8 cellular contexts compared by ENCODE assay signal in the genomic region with DNA sequence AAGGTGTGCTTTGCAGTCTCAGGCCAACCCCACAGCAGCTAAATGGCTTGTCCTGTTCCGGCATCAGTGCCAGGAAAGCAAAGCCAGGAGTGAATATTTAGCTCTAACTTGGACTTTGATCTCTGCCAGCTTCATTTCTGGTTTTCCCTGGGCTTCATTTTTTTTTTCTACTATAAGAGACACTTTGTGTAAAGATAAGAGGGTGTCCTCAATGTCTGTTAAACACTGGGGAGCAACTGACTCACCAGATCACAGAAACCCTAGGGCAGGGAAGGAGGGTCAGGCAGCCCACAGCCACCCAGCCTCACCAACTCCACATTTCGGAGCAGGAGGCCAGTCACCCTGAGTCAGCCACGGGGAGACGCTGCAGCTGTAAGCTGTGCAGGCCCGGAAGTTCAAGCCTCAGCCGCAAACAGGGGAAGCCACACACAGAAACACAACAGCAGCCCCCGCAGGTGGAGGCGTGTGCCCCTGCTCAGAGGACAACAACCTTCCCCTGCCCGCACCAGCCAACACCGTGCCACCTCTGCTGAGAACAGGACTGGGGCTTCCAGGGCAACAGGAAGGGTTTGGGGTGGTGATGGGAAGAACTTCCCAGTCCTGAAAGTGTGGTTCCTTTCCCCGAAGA. TPM values are rescaled to one million over a fixed set of nuclear protein-coding genes. Genes with fewer than 3 reads are reported as not detected.
A peak's percentile ranks its signal among the peaks of the same experiment; 100 is the strongest.
DNase-seq lines count a peak whose midpoint lies in the region; ATAC-seq and TF ChIP-seq lines count a peak whose summit lies in the region.

No MANE protein-coding gene starts in this region.

- DNase-seq in DMS153 (lab: John Stamatoyannopoulos, UW) (peak; percentile 55), Karpas-422 (peak; percentile 83), dorsolateral prefrontal cortex (peak in 3 of 10 donors; percentile 23 to 56 (median 23)), medulla oblongata (ENCODE audit: extremely low spot score) (peak; percentile 50), NCI-H345 (lab: John Stamatoyannopoulos, UW) (no peak)
- peak; percentile 91 for DNase-seq in activated CD4-positive, alpha-beta T cell treated with anti-CD3 and anti-CD28 coated beads for 48 hours
- DNase-seq in stimulated activated CD8-positive, alpha-beta memory T cell treated with anti-CD3 and anti-CD28 coated beads, Interleukin-15, amount 100 ng/mL, for 4 hours (ENCODE audit: low read depth in 2 of 2): peak; percentile 83 to 88

- H3K27me3 ChIP-seq in Karpas-422 (ENCODE audit: low read length) (no peaks in the 10 kb centered on the region), dorsolateral prefrontal cortex (no peaks in the 10 kb centered on the region)

- H3K27ac ChIP-seq in Karpas-422 (ENCODE audit: low read length): no peak overlapping the region
- peak overlapping the region in 58 of 59 donors; percentile 35 to 98 (median 88) for H3K27ac ChIP-seq in dorsolateral prefrontal cortex

- peaks cover 22% of the 10 kb centered on the region for H4K20me1 ChIP-seq in Karpas-422 (ENCODE audit: insufficient read depth, low read depth, low read length)

- intact Hi-C loops in dorsolateral prefrontal cortex (cut with DNase I): no loop called here

- H3K36me3 ChIP-seq in Karpas-422 (ENCODE audit: insufficient read depth, low read length): no peaks in the 10 kb centered on the region

- peak in 28 of 56 donors; percentile 8 to 55 (median 27) for TF ChIP-seq CTCF in dorsolateral prefrontal cortex (IDR thresholded peaks at IDR 0.05 in 54 of 56, conservative IDR thresholded peaks at IDR 0.05 in 2 of 56; ENCODE audit: low read depth in 1 of 56, partially characterized antibody in 56 of 56)

- H3K4me3 ChIP-seq in Karpas-422 (ENCODE audit: low read length): no peak overlapping the region
- H3K4me3 ChIP-seq in dorsolateral prefrontal cortex: peak overlapping the region in 52 of 59 donors; percentile 0 to 90 (median 40)

- peak overlapping the region; percentile 18 for H3K4me2 ChIP-seq in Karpas-422 (ENCODE audit: low read depth, low read length, poor library complexity, severe bottlenecking)

- ATAC-seq in GM21447 (IDR thresholded peaks at IDR 0.05; ENCODE audit: unreplicated experiment): peak; percentile 64

- H3K9me2 ChIP-seq in Karpas-422 (replicated peaks; ENCODE audit: insufficient read depth, low read length): no peaks in the 10 kb centered on the region

- no peaks in the 10 kb centered on the region for H3K79me2 ChIP-seq in Karpas-422 (ENCODE audit: low read length)

- H3K9me3 ChIP-seq in Karpas-422 (ENCODE audit: low read length): no peaks in the 10 kb centered on the region

- 0 out of 2 replicates have a peak overlapping the region, but pooled peaks have one; percentile 2 for H2AFZ ChIP-seq in Karpas-422 (ENCODE audit: low read length)

- H3K9ac ChIP-seq in Karpas-422 (ENCODE audit: low read length): 0 out of 2 replicates have a peak overlapping the region, but pooled peaks have one; percentile 19

- peaks cover 26% of the 10 kb centered on the region for H3K4me1 ChIP-seq in Karpas-422 (ENCODE audit: low read length)

RNA-seq across cellular contexts. Expression of a gene that starts 6.3 kb away (rescaled TPM):
- 0.72 TPM in 1 of 2 replicates, not detected in the other for total RNA-seq in Karpas-422 (2014; rRNA removed; shearing (Covaris generic); ENCODE audit: low replicate concordance)
- total RNA-seq in dorsolateral prefrontal cortex: 100 to 1,000 TPM in 1 of 120 experiments, 10 to 100 TPM in 119; 16.4 to 101 (median 39.3) TPM

RNA-seq across cellular contexts. Expression of a gene that starts 25.1 kb away (rescaled TPM):
- not detected in 2 replicates for total RNA-seq in Karpas-422 (2014; rRNA removed; shearing (Covaris generic); ENCODE audit: low replicate concordance)
- total RNA-seq in dorsolateral prefrontal cortex: under 1 TPM in 1 of 120 experiments, not detected in 119; 0.39 TPM

RNA-seq across cellular contexts. Expression of a gene that starts 39.8 kb away (rescaled TPM):
- not detected in 2 replicates for total RNA-seq in Karpas-422 (2014; rRNA removed; shearing (Covaris generic); ENCODE audit: low replicate concordance)
- 1 to 10 TPM in 24 of 120 experiments, under 1 TPM in 28, not detected in 68; 0.23 to 4.8 (median 0.89) TPM for total RNA-seq in dorsolateral prefrontal cortex

RNA-seq across cellular contexts. Expression of a gene that starts 48.4 kb away (rescaled TPM):
- not detected in 2 replicates for total RNA-seq in Karpas-422 (2014; rRNA removed; shearing (Covaris generic); ENCODE audit: low replicate concordance)
- 10 to 100 TPM in 100 of 120 experiments, 1 to 10 TPM in 20; 4.6 to 36.0 (median 16.2) TPM for total RNA-seq in dorsolateral prefrontal cortex

Comparison
In these comparisons a context has a peak if more than half of its experiments do, and no peak if none do; other contexts are left out.
1. RNA of a gene that starts 6.3 kb away (total RNA-seq): 16.4 to 101 TPM in dorsolateral prefrontal cortex; 0.72 TPM in Karpas-422; every median in the first group is over 10 times any median in the second.